ENCODE assay signal across 10 cellular contexts in the genomic region with DNA sequence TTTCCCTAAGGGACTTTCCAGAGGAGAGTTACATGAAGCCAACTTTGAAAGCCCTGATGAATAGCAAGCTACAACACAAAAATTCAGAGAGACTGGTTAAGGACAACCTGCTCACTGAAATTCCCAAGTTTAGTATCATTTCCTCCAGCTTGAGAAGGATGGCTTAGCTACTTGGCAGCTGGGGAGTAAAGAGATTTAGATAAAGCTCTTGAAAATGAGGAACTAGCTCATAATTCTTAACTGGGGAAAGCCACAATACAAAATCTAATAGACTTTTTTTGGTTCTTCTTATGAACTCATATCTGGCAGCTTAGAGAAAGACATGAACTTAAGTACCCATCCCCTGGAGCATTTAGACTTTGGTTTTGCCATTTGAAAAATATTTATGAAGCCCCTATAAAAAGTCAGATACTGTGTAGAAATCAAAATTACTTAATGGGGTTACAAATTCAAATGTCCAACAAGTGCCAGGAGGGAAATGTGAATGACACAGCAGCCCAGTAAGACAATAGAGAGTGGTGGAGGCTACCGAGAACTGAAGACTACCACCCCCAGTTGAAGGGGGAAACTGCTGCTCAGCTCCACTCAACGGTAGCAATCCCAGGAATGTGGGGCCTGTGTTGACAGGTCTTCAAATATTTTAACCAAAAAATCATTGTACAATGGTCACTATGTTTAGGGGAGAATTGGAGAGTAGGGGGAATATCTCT.
A peak's percentile ranks its signal among the peaks of the same experiment; 100 is the strongest.
DNase-seq lines count a peak whose midpoint lies in the region; ATAC-seq and TF ChIP-seq lines count a peak whose summit lies in the region.
"Had no signal": no experiment of that assay in that cellular context is flagged by ENCODE, and none has a peak within 500 bp of the region (broad histone marks: within the 10 kb centered on the region; RNA-seq: fewer than 3 reads in every experiment).

No MANE protein-coding gene starts in this region.

- H3K27ac Mint-ChIP-seq in activated B cell treated with CpG ODN at 0.5 μM for 24 hours = peak overlapping the region; percentile 36
- no peak overlapping the region for H3K27ac Mint-ChIP-seq in activated naive CD4-positive, alpha-beta T cell treated with anti-CD3 and anti-CD28 coated beads, Interleukin-2, amount 50 U/mL, for 72 hours
- H3K27ac Mint-ChIP-seq: activated naive CD4-positive, alpha-beta T cell treated with anti-CD3 and anti-CD28 coated beads, Interleukin-2, amount 50 U/mL, for 24 hours had no signal

- CTCF ChIA-PET in activated B cell treated with CpG ODN at 0.5 μM for 24 hours (lab: Charles Lee) = interaction anchor here (0.6 to 9.6 kb wide), 9 partner anchors 15 to 250 kb away, joined by 3 to 81 read pairs (median 3); no protein-coding TSS in a partner anchor

- no peaks in the 10 kb centered on the region for H3K27me3 Mint-ChIP-seq in activated B cell treated with CpG ODN at 0.5 μM for 24 hours
- H3K27me3 Mint-ChIP-seq: activated naive CD4-positive, alpha-beta T cell treated with anti-CD3 and anti-CD28 coated beads, Interleukin-2, amount 50 U/mL, for 24 hours had no signal

- DNase-seq in GF-D8 (lab: John Stamatoyannopoulos, UW) (peak; percentile 16), activated B cell treated with CpG ODN at 0.5 μM for 24 hours (no peak), cerebellar nuclear complex (lab: John Stamatoyannopoulos, UW) (no peak), NCI-H2107 (lab: John Stamatoyannopoulos, UW) (no peak), NCI-H146 (lab: John Stamatoyannopoulos, UW) (no peak)
- no peak for DNase-seq in activated naive CD4-positive, alpha-beta T cell treated with anti-CD3 and anti-CD28 coated beads, Interleukin-2, amount 50 U/mL, for 72 hours (ENCODE audit: low spot score in 2 of 2)
- DNase-seq: heart right ventricle had no signal

- no peak overlapping the region for H3K4me3 Mint-ChIP-seq in activated B cell treated with CpG ODN at 0.5 μM for 24 hours
- H3K4me3 Mint-ChIP-seq: activated naive CD4-positive, alpha-beta T cell treated with anti-CD3 and anti-CD28 coated beads, Interleukin-2, amount 50 U/mL, for 24 hours had no signal

- intact Hi-C loops in activated B cell treated with CpG ODN at 0.5 μM for 24 hours (cut with micrococcal nuclease) = loop anchor here (1.0 kb wide), 1 partner anchor 62 kb away; no protein-coding TSS in a partner anchor

- POLR2A ChIA-PET in activated B cell treated with CpG ODN at 0.5 μM for 24 hours (lab: Charles Lee) = interaction anchor here (0.7 to 1.0 kb wide), 8 partner anchors 44 to 787 kb away, joined by 3 to 4 read pairs (median 4); no protein-coding TSS in a partner anchor

- H3K9me3 Mint-ChIP-seq in activated B cell treated with CpG ODN at 0.5 μM for 24 hours = peaks cover 2% of the 10 kb centered on the region
- no peaks in the 10 kb centered on the region for H3K9me3 Mint-ChIP-seq in activated naive CD4-positive, alpha-beta T cell treated with anti-CD3 and anti-CD28 coated beads, Interleukin-2, amount 50 U/mL, for 72 hours
- H3K9me3 Mint-ChIP-seq: activated naive CD4-positive, alpha-beta T cell treated with anti-CD3 and anti-CD28 coated beads, Interleukin-2, amount 50 U/mL, for 24 hours had no signal

- TF ChIP-seq CTCF in activated B cell treated with CpG ODN at 0.5 μM for 24 hours (IDR thresholded peaks at IDR 0.05) = no peak

- H3K4me1 Mint-ChIP-seq in activated B cell treated with CpG ODN at 0.5 μM for 24 hours = peaks cover 15% of the 10 kb centered on the region
- H3K4me1 Mint-ChIP-seq: activated naive CD4-positive, alpha-beta T cell treated with anti-CD3 and anti-CD28 coated beads, Interleukin-2, amount 50 U/mL, for 24 hours had no signal

- H3K36me3 Mint-ChIP-seq in activated B cell treated with CpG ODN at 0.5 μM for 24 hours (ENCODE audit: low read depth) = no peaks in the 10 kb centered on the region
- no peaks in the 10 kb centered on the region for H3K36me3 Mint-ChIP-seq in activated naive CD4-positive, alpha-beta T cell treated with anti-CD3 and anti-CD28 coated beads, Interleukin-2, amount 50 U/mL, for 72 hours
- H3K36me3 Mint-ChIP-seq: activated naive CD4-positive, alpha-beta T cell treated with anti-CD3 and anti-CD28 coated beads, Interleukin-2, amount 50 U/mL, for 24 hours had no signal

- ATAC-seq in GM21390 (IDR thresholded peaks at IDR 0.05; ENCODE audit: unreplicated experiment) (peak; percentile 85), HG03280 (IDR thresholded peaks at IDR 0.05; ENCODE audit: unreplicated experiment) (peak; percentile 65), activated B cell treated with CpG ODN at 0.5 μM for 24 hours (ENCODE audit: low read depth) (peak; percentile 49)
- no peak for ATAC-seq in activated naive CD4-positive, alpha-beta T cell treated with anti-CD3 and anti-CD28 coated beads, Interleukin-2, amount 50 U/mL, for 72 hours

Comparison
In these comparisons a context has a peak if more than half of its experiments do, and no peak if none do; other contexts are left out.
1. ATAC-seq: peak in GM21390 (single experiment), HG03280 (single experiment) and activated B cell treated with CpG ODN at 0.5 μM for 24 hours (single experiment); none in activated naive CD4-positive, alpha-beta T cell treated with anti-CD3 and anti-CD28 coated beads, Interleukin-2, amount 50 U/mL, for 72 hours (0 of 2).